Comparison of ENCODE assay signal across 1 cellular context in genomic region chr15:82262422-82263026, GRCh38.
A peak's percentile ranks its signal among the peaks of the same experiment; 100 is the strongest.
TF ChIP-seq lines count a peak whose summit lies in the region.

Gene EFL1, minus strand, starts transcription at chr15:82262734. Its CDS starts 956 bp downstream, at chr15:82261778.
Gene SAXO2, plus strand, starts transcription at chr15:82262818. Its CDS starts 62 bp downstream, at chr15:82262880.

TF ChIP-seq in HepG2, 621 proteins besides CTCF, POLR2A, EP300 and RAD21 (continued from another document and continues in another):
- 0 out of 2 replicates have a peak, but pooled peaks have one; percentile 41 for TF ChIP-seq THAP8 (CRISPR knock-in tag; IDR thresholded peaks at IDR 0.05; ENCODE audit: borderline replicate concordance)
- TF ChIP-seq ZBTB26 (CRISPR knock-in tag; IDR thresholded peaks at IDR 0.05; ENCODE audit: borderline replicate concordance) = no peak
- TF ChIP-seq IKZF5 (CRISPR knock-in tag; IDR thresholded peaks at IDR 0.05) = no peak
- TF ChIP-seq HCFC1 (IDR thresholded peaks at IDR 0.05; ENCODE audit: low read depth, low read length) = no peak
- TF ChIP-seq U2AF1 (optimal IDR thresholded peaks at IDR 0.05; ENCODE audit: low read depth, low read length) = no peak
- no peak for TF ChIP-seq BCL3 (CRISPR knock-in tag; IDR thresholded peaks at IDR 0.05)
- TF ChIP-seq BHLHE40 (IDR thresholded peaks at IDR 0.05; ENCODE audit: low read length) = no peak
- TF ChIP-seq HDAC6 (IDR thresholded peaks at IDR 0.05; ENCODE audit: low read depth, low read length) = no peak
- TF ChIP-seq MBNL3 (CRISPR knock-in tag; conservative IDR thresholded peaks at IDR 0.05) = no peak
- TF ChIP-seq AGO1 (IDR thresholded peaks at IDR 0.05; ENCODE audit: low read depth, low read length, poor library complexity, severe bottlenecking) = peak; percentile 64
- TF ChIP-seq ZNF572 (CRISPR knock-in tag; IDR thresholded peaks at IDR 0.05) = no peak
- peak; percentile 15 for TF ChIP-seq RARA (CRISPR knock-in tag; IDR thresholded peaks at IDR 0.05)
- TF ChIP-seq ZNF567 (CRISPR knock-in tag; IDR thresholded peaks at IDR 0.05; ENCODE audit: borderline replicate concordance) = no peak
- TF ChIP-seq TFDP2 (CRISPR knock-in tag; IDR thresholded peaks at IDR 0.05) = peak; percentile 42; the same call in 1 of the 2 replicates
- no peak for TF ChIP-seq ZNF772 (CRISPR knock-in tag; IDR thresholded peaks at IDR 0.05)
- TF ChIP-seq AFF4 (CRISPR knock-in tag; IDR thresholded peaks at IDR 0.05) = no peak
- peak; percentile 59; the same call in 1 of the 2 replicates for TF ChIP-seq MYC (CRISPR knock-in tag; IDR thresholded peaks at IDR 0.05; ENCODE audit: borderline replicate concordance)
- TF ChIP-seq PRPF4 (IDR thresholded peaks at IDR 0.05; ENCODE audit: low read depth, low read length, poor library complexity, severe bottlenecking) = no peak
- no peak for TF ChIP-seq ZFP82 (CRISPR knock-in tag; IDR thresholded peaks at IDR 0.05; ENCODE audit: borderline replicate concordance)
- no peak for TF ChIP-seq ISX (CRISPR knock-in tag; conservative IDR thresholded peaks at IDR 0.05)
- no peak for TF ChIP-seq ZNF503 (CRISPR knock-in tag; IDR thresholded peaks at IDR 0.05)
- no peak for TF ChIP-seq SRF (IDR thresholded peaks at IDR 0.05; ENCODE audit: low read depth, low read length)
- TF ChIP-seq MAF1 (CRISPR knock-in tag; IDR thresholded peaks at IDR 0.05; ENCODE audit: borderline replicate concordance) = no peak
- no peak for TF ChIP-seq ELF3 (CRISPR knock-in tag; IDR thresholded peaks at IDR 0.05)
- TF ChIP-seq RAD51 (IDR thresholded peaks at IDR 0.05; ENCODE audit: borderline replicate concordance) = no peak
- TF ChIP-seq SNAI1 (CRISPR knock-in tag; IDR thresholded peaks at IDR 0.05; ENCODE audit: borderline replicate concordance) = no peak
- TF ChIP-seq HOXA3 (CRISPR knock-in tag; IDR thresholded peaks at IDR 0.05) = peak; percentile 57; the same call in 1 of the 2 replicates
- TF ChIP-seq ZNF260 (CRISPR knock-in tag; IDR thresholded peaks at IDR 0.05; ENCODE audit: borderline replicate concordance, low read depth) = no peak
- TF ChIP-seq ZNF670 (CRISPR knock-in tag; IDR thresholded peaks at IDR 0.05; ENCODE audit: borderline replicate concordance) = 0 out of 2 replicates have a peak, but pooled peaks have one; percentile 9
- no peak for TF ChIP-seq AGO2 (optimal IDR thresholded peaks at IDR 0.05; ENCODE audit: low read depth, low read length)
- no peak for TF ChIP-seq MED8 (CRISPR knock-in tag; IDR thresholded peaks at IDR 0.05; ENCODE audit: insufficient replicate concordance)
- no peak for TF ChIP-seq GRHL1 (CRISPR knock-in tag; conservative IDR thresholded peaks at IDR 0.05)
- no peak for TF ChIP-seq ZNF143 (CRISPR knock-in tag; IDR thresholded peaks at IDR 0.05)
- TF ChIP-seq ZSCAN31 (CRISPR knock-in tag; IDR thresholded peaks at IDR 0.05; ENCODE audit: low read depth) = no peak; the same call in 1 of the 2 replicates
- TF ChIP-seq TARDBP (CRISPR knock-in tag; IDR thresholded peaks at IDR 0.05) = no peak
- TF ChIP-seq ATF7 (IDR thresholded peaks at IDR 0.05) = no peak
- TF ChIP-seq ATF7 (CRISPR knock-in tag; IDR thresholded peaks at IDR 0.05) = no peak
- peak; percentile 84 for TF ChIP-seq KMT2B (CRISPR knock-in tag; IDR thresholded peaks at IDR 0.05)
- no peak for TF ChIP-seq DPF2 (CRISPR knock-in tag; IDR thresholded peaks at IDR 0.05; ENCODE audit: borderline replicate concordance, low read depth)
- peak; percentile 68 for TF ChIP-seq MEIS2 (CRISPR knock-in tag; IDR thresholded peaks at IDR 0.05)
- no peak for TF ChIP-seq SMAD9 (CRISPR knock-in tag; IDR thresholded peaks at IDR 0.05)
- no peak for TF ChIP-seq HNRNPUL1 (IDR thresholded peaks at IDR 0.05; ENCODE audit: low read depth, low read length)
- peak; percentile 55; the same call in 1 of the 2 replicates for TF ChIP-seq ZNF280D (CRISPR knock-in tag; IDR thresholded peaks at IDR 0.05)
- TF ChIP-seq ZNF446 (CRISPR knock-in tag; IDR thresholded peaks at IDR 0.05) = no peak
- TF ChIP-seq SP2 (CRISPR knock-in tag; IDR thresholded peaks at IDR 0.05) = no peak
- TF ChIP-seq HOXA7 (CRISPR knock-in tag; IDR thresholded peaks at IDR 0.05) = no peak
- no peak for TF ChIP-seq KDM6A (CRISPR knock-in tag; IDR thresholded peaks at IDR 0.05; ENCODE audit: low read depth)
- peak; percentile 26 to 72 for TF ChIP-seq NR2F1 (CRISPR knock-in tag; IDR thresholded peaks at IDR 0.05)
- no peak for TF ChIP-seq SATB2 (CRISPR knock-in tag; IDR thresholded peaks at IDR 0.05)
- no peak for TF ChIP-seq ETS1 (CRISPR knock-in tag; IDR thresholded peaks at IDR 0.05)
- no peak for TF ChIP-seq ZNF724P (CRISPR knock-in tag; IDR thresholded peaks at IDR 0.05; ENCODE audit: borderline replicate concordance)
- TF ChIP-seq EHMT2 (IDR thresholded peaks at IDR 0.05; ENCODE audit: borderline replicate concordance, low read depth, low read length) = no peak
